In genomic region chrX:49268702-49269009, GRCh38 we compare ENCODE assay signal across 7 cellular contexts. TPM values are rescaled to one million over a fixed set of nuclear protein-coding genes. Genes with fewer than 3 reads are reported as not detected.
DNase-seq lines count a peak whose midpoint lies in the region; ATAC-seq and TF ChIP-seq lines count a peak whose summit lies in the region.

No MANE protein-coding gene starts in this region.

- H3K4me3 Mint-ChIP-seq in activated T-helper 17 cell treated with anti-CD3 and anti-CD28 coated beads, Interleukin-2, amount 50 U/mL, for 72 hours: peak overlapping the region; percentile 88
- H3K4me3 Mint-ChIP-seq in stimulated activated naive CD8-positive, alpha-beta T cell treated with anti-CD3 and anti-CD28 coated beads, Interleukin-15, amount 100 ng/mL, for 72 hours: peak overlapping the region; percentile 87 to 91

- peak overlapping the region; percentile 95 for H3K27ac ChIP-seq in HL-60 (replicated peaks)

- peaks cover 29% of the 10 kb centered on the region for H3K4me1 Mint-ChIP-seq in activated T-helper 17 cell treated with anti-CD3 and anti-CD28 coated beads, Interleukin-2, amount 50 U/mL, for 72 hours
- peaks cover 65% of the 10 kb centered on the region for H3K4me1 Mint-ChIP-seq in stimulated activated naive CD8-positive, alpha-beta T cell treated with anti-CD3 and anti-CD28 coated beads, Interleukin-15, amount 100 ng/mL, for 72 hours

- no peak for TF ChIP-seq CTCF in HL-60 (IDR thresholded peaks at IDR 0.05; ENCODE audit: insufficient read depth, low read length)

- peak overlapping the region; percentile 100 for H3K27ac Mint-ChIP-seq in activated T-helper 17 cell treated with anti-CD3 and anti-CD28 coated beads, Interleukin-2, amount 50 U/mL, for 72 hours
- peak overlapping the region; percentile 99 to 100 for H3K27ac Mint-ChIP-seq in stimulated activated naive CD8-positive, alpha-beta T cell treated with anti-CD3 and anti-CD28 coated beads, Interleukin-15, amount 100 ng/mL, for 72 hours

- ATAC-seq in activated T-helper 17 cell treated with anti-CD3 and anti-CD28 coated beads, Interleukin-2, amount 50 U/mL, for 72 hours (replicated peaks): no peak
- ATAC-seq in stimulated activated naive CD8-positive, alpha-beta T cell treated with anti-CD3 and anti-CD28 coated beads, Interleukin-15, amount 100 ng/mL, for 72 hours: no peak

- H3K27me3 ChIP-seq in HL-60 (ENCODE audit: insufficient read depth, poor library complexity, severe bottlenecking) (no peaks in the 10 kb centered on the region), iPS-15b (ENCODE audit: control insufficient read depth, insufficient read depth, low read length) (no peaks in the 10 kb centered on the region)

- H3K9me3 Mint-ChIP-seq in activated T-helper 17 cell treated with anti-CD3 and anti-CD28 coated beads, Interleukin-2, amount 50 U/mL, for 72 hours: no peaks in the 10 kb centered on the region
- no peaks in the 10 kb centered on the region for H3K9me3 Mint-ChIP-seq in stimulated activated naive CD8-positive, alpha-beta T cell treated with anti-CD3 and anti-CD28 coated beads, Interleukin-15, amount 100 ng/mL, for 72 hours

- peak overlapping the region; percentile 55 for H3K4me3 ChIP-seq in HL-60 (replicated peaks; ENCODE audit: insufficient read depth, low read length)
- H3K4me3 ChIP-seq in iPS-15b (ENCODE audit: low read depth, low read length): peak overlapping the region; percentile 63

- no peaks in the 10 kb centered on the region for H3K36me3 ChIP-seq in iPS-15b (ENCODE audit: control insufficient read depth, insufficient read depth, low read length)

- peaks cover 5% of the 10 kb centered on the region for H3K4me1 ChIP-seq in iPS-15b (ENCODE audit: control insufficient read depth, insufficient read depth, low read length)

- DNase-seq in HL-60 (ENCODE audit: low read depth in 1 of 2, low spot score in 1 of 2) (no peak), NCI-H2029 treated with DMSO at 0.1 percent for 48 hours (lab: John Stamatoyannopoulos, UW) (no peak), midbrain (lab: John Stamatoyannopoulos, UW) (no peak), COR-L47 (lab: John Stamatoyannopoulos, UW) (no peak)
- DNase-seq in stimulated activated naive CD8-positive, alpha-beta T cell treated with anti-CD3 and anti-CD28 coated beads, Interleukin-15, amount 100 ng/mL, for 72 hours: no peak

- no peaks in the 10 kb centered on the region for H3K9me3 ChIP-seq in iPS-15b (ENCODE audit: control insufficient read depth, insufficient read depth, low read length)

- H3K27me3 Mint-ChIP-seq in activated T-helper 17 cell treated with anti-CD3 and anti-CD28 coated beads, Interleukin-2, amount 50 U/mL, for 72 hours: no peaks in the 10 kb centered on the region
- H3K27me3 Mint-ChIP-seq in stimulated activated naive CD8-positive, alpha-beta T cell treated with anti-CD3 and anti-CD28 coated beads, Interleukin-15, amount 100 ng/mL, for 72 hours: no peaks in the 10 kb centered on the region

- peak overlapping the region; percentile 51 for H3K9ac ChIP-seq in iPS-15b (ENCODE audit: low read depth, low read length)

- peaks cover 50% of the 10 kb centered on the region for H3K36me3 Mint-ChIP-seq in activated T-helper 17 cell treated with anti-CD3 and anti-CD28 coated beads, Interleukin-2, amount 50 U/mL, for 72 hours (ENCODE audit: low read depth)

RNA-seq across cellular contexts. Expression of gene PPP1R3F, which starts 0.9 kb away (rescaled TPM):
- total RNA-seq in activated T-helper 17 cell treated with anti-CD3 and anti-CD28 coated beads, Interleukin-2, amount 50 U/mL, for 72 hours: 1 to 10 TPM; 6.6 to 8.8 TPM

RNA-seq across cellular contexts. Expression of gene FOXP3, which starts 4.1 kb away (rescaled TPM):
- 100 to 1,000 TPM in 1 of 2 donors, 10 to 100 TPM in 1; 80.4 to 109 TPM for total RNA-seq in activated T-helper 17 cell treated with anti-CD3 and anti-CD28 coated beads, Interleukin-2, amount 50 U/mL, for 72 hours

RNA-seq across cellular contexts. Expression of gene CCDC22, which starts 33.4 kb away (rescaled TPM):
- 10 to 100 TPM; 21.7 to 33.0 TPM for total RNA-seq in activated T-helper 17 cell treated with anti-CD3 and anti-CD28 coated beads, Interleukin-2, amount 50 U/mL, for 72 hours

RNA-seq across cellular contexts. Expression of gene GAGE10, which starts 34.8 kb away (rescaled TPM):
- not detected for total RNA-seq in activated T-helper 17 cell treated with anti-CD3 and anti-CD28 coated beads, Interleukin-2, amount 50 U/mL, for 72 hours

RNA-seq across cellular contexts. Expression of gene CACNA1F, which starts 35.5 kb away (rescaled TPM):
- total RNA-seq in activated T-helper 17 cell treated with anti-CD3 and anti-CD28 coated beads, Interleukin-2, amount 50 U/mL, for 72 hours: 1 to 10 TPM in 1 of 2 donors, under 1 TPM in 1; 0.82 to 6.2 TPM
